8 cellular contexts compared by ENCODE assay signal in the genomic region with DNA sequence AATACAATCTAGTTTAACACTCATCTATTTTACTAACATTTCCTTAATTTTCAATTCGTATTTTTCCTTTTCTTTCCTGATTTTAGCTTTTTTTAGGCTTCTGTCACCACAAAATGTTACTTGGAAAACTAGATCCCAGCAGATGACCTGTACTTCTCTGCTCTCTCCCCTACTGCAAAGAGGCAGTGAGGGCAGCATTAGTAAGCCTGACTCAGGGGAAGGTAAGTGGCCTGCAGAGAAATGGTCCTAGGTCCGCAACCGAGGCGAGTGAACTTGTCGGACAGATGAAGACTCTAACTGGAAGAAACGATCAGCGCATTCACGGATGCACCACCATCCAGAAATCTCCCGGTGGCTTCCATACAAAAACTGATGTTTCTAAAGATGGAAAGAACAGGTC. TPM values are rescaled to one million over a fixed set of nuclear protein-coding genes. Genes with fewer than 3 reads are reported as not detected.
DNase-seq lines count a peak whose midpoint lies in the region; ATAC-seq and TF ChIP-seq lines count a peak whose summit lies in the region.

No MANE protein-coding gene starts in this region.

- no peaks in the 10 kb centered on the region for H3K9me3 Mint-ChIP-seq in activated T-cell treated with anti-CD3 and anti-CD28 coated beads, Interleukin-2, amount 50 U/mL, for 72 hours
- H3K9me3 Mint-ChIP-seq in activated T-cell treated with anti-CD3 and anti-CD28 coated beads, Interleukin-2, amount 50 U/mL, for 4 hours = no peaks in the 10 kb centered on the region
- H3K9me3 Mint-ChIP-seq in memory B cell (no peaks in the 10 kb centered on the region), type B pancreatic cell (no peaks in the 10 kb centered on the region)

- H3K27ac Mint-ChIP-seq in activated T-cell treated with anti-CD3 and anti-CD28 coated beads, Interleukin-2, amount 50 U/mL, for 72 hours = peak overlapping the region; percentile 93
- peak overlapping the region; percentile 98 for H3K27ac Mint-ChIP-seq in memory B cell
- H3K27ac Mint-ChIP-seq in type B pancreatic cell = peak overlapping the region; percentile 98

- TF ChIP-seq CTCF in astrocyte of the spinal cord (IDR thresholded peaks at IDR 0.05; ENCODE audit: low read depth, low read length) = no peak
- no peak for TF ChIP-seq CTCF in type B pancreatic cell (conservative IDR thresholded peaks at IDR 0.05)
- no peak for TF ChIP-seq CTCF in omental fat pad (IDR thresholded peaks at IDR 0.05)

- no peak for DNase-seq in activated T-cell treated with anti-CD3 and anti-CD28 coated beads, Interleukin-2, amount 50 U/mL, for 72 hours
- DNase-seq in activated T-cell treated with anti-CD3 and anti-CD28 coated beads, Interleukin-2, amount 50 U/mL, for 4 hours = no peak
- DNase-seq in astrocyte of the spinal cord (ENCODE audit: low read depth, low spot score) (peak; percentile 67), memory B cell (ENCODE audit: low spot score in 2 of 2) (no peak), type B pancreatic cell (ENCODE audit: extremely low spot score, unreplicated experiment) (no peak), omental fat pad (ENCODE audit: low spot score) (no peak), putamen (ENCODE audit: low spot score) (no peak)

- no peak overlapping the region for H3K4me3 ChIP-seq in astrocyte of the spinal cord (ENCODE audit: low read depth, low read length)

- no peaks in the 10 kb centered on the region for H3K27me3 Mint-ChIP-seq in activated T-cell treated with anti-CD3 and anti-CD28 coated beads, Interleukin-2, amount 50 U/mL, for 72 hours (ENCODE audit: low read depth)
- no peaks in the 10 kb centered on the region for H3K27me3 Mint-ChIP-seq in activated T-cell treated with anti-CD3 and anti-CD28 coated beads, Interleukin-2, amount 50 U/mL, for 4 hours (ENCODE audit: low read depth)
- H3K27me3 Mint-ChIP-seq in memory B cell (no peaks in the 10 kb centered on the region), type B pancreatic cell (no peaks in the 10 kb centered on the region)

- peaks cover 5 to 9% of the 10 kb centered on the region in 2 donors for H3K36me3 Mint-ChIP-seq in activated T-cell treated with anti-CD3 and anti-CD28 coated beads, Interleukin-2, amount 50 U/mL, for 72 hours (ENCODE audit: insufficient read depth in 2 of 2)
- peaks cover 32% of the 10 kb centered on the region for H3K36me3 Mint-ChIP-seq in activated T-cell treated with anti-CD3 and anti-CD28 coated beads, Interleukin-2, amount 50 U/mL, for 4 hours (ENCODE audit: insufficient read depth)
- H3K36me3 Mint-ChIP-seq in memory B cell = peaks cover 25% of the 10 kb centered on the region
- H3K36me3 Mint-ChIP-seq in type B pancreatic cell = peaks cover 14% of the 10 kb centered on the region

- H3K4me3 Mint-ChIP-seq in activated T-cell treated with anti-CD3 and anti-CD28 coated beads, Interleukin-2, amount 50 U/mL, for 72 hours = peak overlapping the region in 1 of 2 donors; percentile 16
- no peak overlapping the region for H3K4me3 Mint-ChIP-seq in activated T-cell treated with anti-CD3 and anti-CD28 coated beads, Interleukin-2, amount 50 U/mL, for 4 hours
- H3K4me3 Mint-ChIP-seq in memory B cell (no peak overlapping the region), type B pancreatic cell (no peak overlapping the region)

- ATAC-seq in activated T-cell treated with anti-CD3 and anti-CD28 coated beads, Interleukin-2, amount 50 U/mL, for 72 hours (replicated peaks in 1 of 2) = no peak
- ATAC-seq in activated T-cell treated with anti-CD3 and anti-CD28 coated beads, Interleukin-2, amount 50 U/mL, for 4 hours = no peak
- ATAC-seq in memory B cell (ENCODE audit: low read depth) (no peak), omental fat pad (ENCODE audit: low FRiP score) (no peak), GM21423 (IDR thresholded peaks at IDR 0.05; ENCODE audit: unreplicated experiment) (no peak)

- in situ Hi-C loops in astrocyte of the spinal cord (cut with HindIII; ENCODE audit: low sequenced_read_pairs) = no loop called here

- H3K4me1 Mint-ChIP-seq in activated T-cell treated with anti-CD3 and anti-CD28 coated beads, Interleukin-2, amount 50 U/mL, for 72 hours (ENCODE audit: low read depth) = peaks cover 54% of the 10 kb centered on the region
- H3K4me1 Mint-ChIP-seq in activated T-cell treated with anti-CD3 and anti-CD28 coated beads, Interleukin-2, amount 50 U/mL, for 4 hours (ENCODE audit: low read depth) = peaks cover 55% of the 10 kb centered on the region
- H3K4me1 Mint-ChIP-seq in memory B cell (peaks cover 14% of the 10 kb centered on the region), type B pancreatic cell (ENCODE audit: unreplicated experiment) (peaks cover 21% of the 10 kb centered on the region)

RNA-seq across cellular contexts. Expression of a gene that starts 20.4 kb away (rescaled TPM):
- total RNA-seq in activated T-cell treated with anti-CD3 and anti-CD28 coated beads, Interleukin-2, amount 50 U/mL, for 72 hours = 10 to 100 TPM; 38.4 to 39.9 TPM
- 10 to 100 TPM; 40.3 to 48.4 (median 45.1) TPM for total RNA-seq in activated T-cell treated with anti-CD3 and anti-CD28 coated beads, Interleukin-2, amount 50 U/mL, for 4 hours
- 52.0 and 55.0 TPM in 2 replicates for total RNA-seq in type B pancreatic cell (ENCODE audit: low replicate concordance)
- total RNA-seq in omental fat pad = 100 to 1,000 TPM; 110 to 143 (median 140) TPM

RNA-seq across cellular contexts. Expression of a gene that starts 20.6 kb away (rescaled TPM):
- 10 to 100 TPM; 14.7 to 15.6 TPM for total RNA-seq in activated T-cell treated with anti-CD3 and anti-CD28 coated beads, Interleukin-2, amount 50 U/mL, for 72 hours
- 10 to 100 TPM; 18.6 to 25.4 (median 24.2) TPM for total RNA-seq in activated T-cell treated with anti-CD3 and anti-CD28 coated beads, Interleukin-2, amount 50 U/mL, for 4 hours
- total RNA-seq in type B pancreatic cell (ENCODE audit: low replicate concordance) = 13.6 and 14.1 TPM in 2 replicates
- 10 to 100 TPM; 11.4 to 19.1 (median 14.7) TPM for total RNA-seq in omental fat pad

RNA-seq across cellular contexts. Expression of a gene that starts 33.2 kb away (rescaled TPM):
- total RNA-seq in activated T-cell treated with anti-CD3 and anti-CD28 coated beads, Interleukin-2, amount 50 U/mL, for 72 hours = 10 to 100 TPM; 48.4 to 61.0 TPM
- 10 to 100 TPM; 20.6 to 25.9 (median 23.5) TPM for total RNA-seq in activated T-cell treated with anti-CD3 and anti-CD28 coated beads, Interleukin-2, amount 50 U/mL, for 4 hours
- total RNA-seq in type B pancreatic cell (ENCODE audit: low replicate concordance) = 42.9 and 44.2 TPM in 2 replicates
- total RNA-seq in omental fat pad = 10 to 100 TPM; 26.5 to 47.8 (median 33.8) TPM

RNA-seq across cellular contexts. Expression of a gene that starts 33.4 kb away (rescaled TPM):
- total RNA-seq in activated T-cell treated with anti-CD3 and anti-CD28 coated beads, Interleukin-2, amount 50 U/mL, for 72 hours = 10 to 100 TPM; 12.4 to 14.3 TPM
- total RNA-seq in activated T-cell treated with anti-CD3 and anti-CD28 coated beads, Interleukin-2, amount 50 U/mL, for 4 hours = 10 to 100 TPM; 19.8 to 21.9 (median 20.9) TPM
- total RNA-seq in type B pancreatic cell (ENCODE audit: low replicate concordance) (11.6 and 12.4 TPM in 2 replicates), omental fat pad (10 to 100 TPM in 2 of 4 donors, 1 to 10 TPM in 2; 8.0 to 12.4 (median 10.9) TPM)
